Comparison of ENCODE assay signal across 1 cellular context in genomic region chr9:104899759-104900247, GRCh38.
TF ChIP-seq lines count a peak whose summit lies in the region.

No MANE protein-coding gene starts in this region.

TF ChIP-seq in HepG2, 621 proteins besides CTCF, POLR2A, EP300 and RAD21 (continued from another document and continues in another):
- peak; percentile 53; the same call in 1 of the 2 replicates for TF ChIP-seq RERE (CRISPR knock-in tag; IDR thresholded peaks at IDR 0.05; ENCODE audit: low read depth)
- TF ChIP-seq KMT2A (CRISPR knock-in tag; IDR thresholded peaks at IDR 0.05) = no peak
- no peak for TF ChIP-seq ARID2 (CRISPR knock-in tag; IDR thresholded peaks at IDR 0.05; ENCODE audit: borderline replicate concordance)
- TF ChIP-seq ARNT2 (CRISPR knock-in tag; IDR thresholded peaks at IDR 0.05; ENCODE audit: low read depth) = peak; percentile 23; the same call in 1 of the 2 replicates
- peak; percentile 67; the same call in 1 of the 2 replicates for TF ChIP-seq ESRRA (CRISPR knock-in tag; IDR thresholded peaks at IDR 0.05; ENCODE audit: low read depth)
- TF ChIP-seq E2F1 (CRISPR knock-in tag; IDR thresholded peaks at IDR 0.05) = no peak
- TF ChIP-seq MTA3 (CRISPR knock-in tag; IDR thresholded peaks at IDR 0.05) = no peak
- 0 out of 2 replicates have a peak, but pooled peaks have one; percentile 77 for TF ChIP-seq HOXD1 (CRISPR knock-in tag; IDR thresholded peaks at IDR 0.05)
- TF ChIP-seq PPARG (CRISPR knock-in tag; conservative IDR thresholded peaks at IDR 0.05) = peak; percentile 76; the same call in 1 of the 2 replicates
- TF ChIP-seq MAF1 (CRISPR knock-in tag; IDR thresholded peaks at IDR 0.05; ENCODE audit: borderline replicate concordance) = no peak
- peak; percentile 74; the same call in 1 of the 2 replicates for TF ChIP-seq ZNF580 (CRISPR knock-in tag; IDR thresholded peaks at IDR 0.05; ENCODE audit: borderline replicate concordance, low read depth)
- peak; percentile 98 for TF ChIP-seq DPF2 (CRISPR knock-in tag; IDR thresholded peaks at IDR 0.05; ENCODE audit: borderline replicate concordance, low read depth)
- peak; percentile 93 for TF ChIP-seq ARID5B (CRISPR knock-in tag; IDR thresholded peaks at IDR 0.05)
- TF ChIP-seq TERF1 (CRISPR knock-in tag; IDR thresholded peaks at IDR 0.05) = no peak
- TF ChIP-seq PAF1 (CRISPR knock-in tag; IDR thresholded peaks at IDR 0.05) = no peak
- TF ChIP-seq DNMT1 (CRISPR knock-in tag; IDR thresholded peaks at IDR 0.05) = no peak
- no peak for TF ChIP-seq FOXM1 (CRISPR knock-in tag; IDR thresholded peaks at IDR 0.05)
- TF ChIP-seq HNRNPUL1 (IDR thresholded peaks at IDR 0.05; ENCODE audit: low read depth, low read length) = no peak
- TF ChIP-seq NFKBIZ (CRISPR knock-in tag; IDR thresholded peaks at IDR 0.05) = 0 out of 2 replicates have a peak, but pooled peaks have one; percentile 32
- 0 out of 2 replicates have a peak, but pooled peaks have one; percentile 16 for TF ChIP-seq ZNF770 (CRISPR knock-in tag; IDR thresholded peaks at IDR 0.05)
- peak; percentile 98 for TF ChIP-seq ZNF331 (CRISPR knock-in tag; IDR thresholded peaks at IDR 0.05)
- no peak for TF ChIP-seq EEA1 (CRISPR knock-in tag; IDR thresholded peaks at IDR 0.05; ENCODE audit: borderline replicate concordance)
- no peak for TF ChIP-seq NCOA1 (CRISPR knock-in tag; IDR thresholded peaks at IDR 0.05)
- TF ChIP-seq MED8 (CRISPR knock-in tag; IDR thresholded peaks at IDR 0.05; ENCODE audit: insufficient replicate concordance) = peak; percentile 99
- no peak for TF ChIP-seq TRAFD1 (CRISPR knock-in tag; IDR thresholded peaks at IDR 0.05; ENCODE audit: borderline replicate concordance)
- no peak for TF ChIP-seq ZNF552 (CRISPR knock-in tag; IDR thresholded peaks at IDR 0.05; ENCODE audit: borderline replicate concordance)
- no peak for TF ChIP-seq IKZF1 (IDR thresholded peaks at IDR 0.05)
- peak; percentile 79; the same call in 1 of the 2 replicates for TF ChIP-seq ZMYM2 (CRISPR knock-in tag; IDR thresholded peaks at IDR 0.05)
- no peak for TF ChIP-seq RFX3 (CRISPR knock-in tag; IDR thresholded peaks at IDR 0.05)
- 0 out of 2 replicates have a peak, but pooled peaks have one; percentile 45 for TF ChIP-seq RFXAP (CRISPR knock-in tag; IDR thresholded peaks at IDR 0.05; ENCODE audit: borderline replicate concordance)
- peak; percentile 87 for TF ChIP-seq NFIC (IDR thresholded peaks at IDR 0.05; ENCODE audit: low read length)
- TF ChIP-seq ELF4 (CRISPR knock-in tag; IDR thresholded peaks at IDR 0.05; ENCODE audit: borderline replicate concordance) = 0 out of 2 replicates have a peak, but pooled peaks have one; percentile 79
- no peak for TF ChIP-seq ZNF703 (CRISPR knock-in tag; IDR thresholded peaks at IDR 0.05; ENCODE audit: borderline replicate concordance)
- TF ChIP-seq ZBTB4 (CRISPR knock-in tag; IDR thresholded peaks at IDR 0.05; ENCODE audit: borderline replicate concordance) = peak; percentile 25; the same call in 1 of the 2 replicates
- no peak for TF ChIP-seq THAP7 (CRISPR knock-in tag; IDR thresholded peaks at IDR 0.05)
- no peak; the same call in 1 of the 2 replicates for TF ChIP-seq ZNF275 (CRISPR knock-in tag; IDR thresholded peaks at IDR 0.05; ENCODE audit: borderline replicate concordance)
